Comparison of ENCODE assay signal across 20 cellular contexts in genomic region chr3:140597364-140597763, GRCh38.
A peak's percentile ranks its signal among the peaks of the same experiment; 100 is the strongest.
DNase-seq lines count a peak whose midpoint lies in the region; ATAC-seq, FAIRE-seq and TF ChIP-seq lines count a peak whose summit lies in the region.
"Had no signal": no experiment of that assay in that cellular context is flagged by ENCODE, and none has a peak within 500 bp of the region (broad histone marks: within the 10 kb centered on the region; RNA-seq: fewer than 3 reads in every experiment).

No MANE protein-coding gene starts in this region.

- H3K4me2 ChIP-seq in K562 (ENCODE audit: insufficient read depth, low read length) = no peak overlapping the region
- H3K4me2 ChIP-seq: A549; BLaER1 treated with 17β-estradiol and CSF1 and Interleukin-3, amounts not matched to agents 10 nM and 100 nM had no signal

- FAIRE-seq in K562 (lab: Jason Lieb, UNC) = no peak
- FAIRE-seq: A549, D721Med, GM12892 had no signal

- no peak overlapping the region for H3K9ac ChIP-seq in K562 (ENCODE audit: insufficient read depth in 1 of 2, low read depth in 2 of 2, low read length in 2 of 2)
- H3K9ac ChIP-seq: BLaER1 treated with 17β-estradiol and CSF1 and Interleukin-3, amounts not matched to agents 10 nM and 100 nM had no signal

- no peak overlapping the region for H2AFZ ChIP-seq in K562 (ENCODE audit: low read depth, low read length)

- BruUV-seq in K562 (replicated peaks; lab: Mats Ljungman, UMichigan) = no TSS peak

- CTCF ChIA-PET in K562 (lab: Yijun Ruan, JAX; ENCODE audit: low intra/inter-chr PET ratio) = no interaction called here

- no peak for TF ChIP-seq POLR2A in K562 (conservative IDR thresholded peaks at IDR 0.05)

- TF ChIP-seq RAD21 in K562 (CRISPR knock-in tag; conservative IDR thresholded peaks at IDR 0.05 in 1 of 2, IDR thresholded peaks at IDR 0.05 in 1 of 2) = no peak

- H3K27ac ChIP-seq in heart right ventricle (peak overlapping the region in 9 of 10 donors; percentile 45 to 84 (median 52)), right cardiac atrium (ENCODE audit: low read length) (peak overlapping the region; percentile 88), K562 (ENCODE audit: extremely low read depth, low read depth, low read length) (no peak overlapping the region), foreskin keratinocyte (no peak overlapping the region)
- H3K27ac ChIP-seq: A549; BLaER1 treated with 17β-estradiol and CSF1 and Interleukin-3, amounts not matched to agents 10 nM and 100 nM had no signal

- H4K20me1 ChIP-seq in K562 (replicated peaks; ENCODE audit: control insufficient read depth, insufficient read depth, low read length) = no peaks in the 10 kb centered on the region
- H4K20me1 ChIP-seq: BLaER1 treated with 17β-estradiol and CSF1 and Interleukin-3, amounts not matched to agents 10 nM and 100 nM had no signal

- H3K4me3 ChIP-seq in heart right ventricle = no peak overlapping the region
- no peak overlapping the region for H3K4me3 ChIP-seq in right cardiac atrium (ENCODE audit: low read length)
- no peak overlapping the region for H3K4me3 ChIP-seq in K562
- H3K4me3 ChIP-seq: A549; BLaER1 treated with 17β-estradiol and CSF1 and Interleukin-3, amounts not matched to agents 10 nM and 100 nM had no signal

- H3K36me3 ChIP-seq in heart right ventricle = no peaks in the 10 kb centered on the region
- no peaks in the 10 kb centered on the region for H3K36me3 ChIP-seq in K562 (ENCODE audit: control insufficient read depth, insufficient read depth, low read length)
- H3K36me3 ChIP-seq: BE2C; BLaER1 treated with 17β-estradiol and CSF1 and Interleukin-3, amounts not matched to agents 10 nM and 100 nM had no signal

- no peaks in the 10 kb centered on the region for H3K27me3 ChIP-seq in heart right ventricle
- no peaks in the 10 kb centered on the region for H3K27me3 ChIP-seq in right cardiac atrium (ENCODE audit: control insufficient read depth, insufficient read depth)
- no peaks in the 10 kb centered on the region for H3K27me3 ChIP-seq in K562 (ENCODE audit: control insufficient read depth in 2 of 2, insufficient read depth in 2 of 2, low read length in 2 of 2)
- no peaks in the 10 kb centered on the region for H3K27me3 ChIP-seq in foreskin keratinocyte
- H3K27me3 ChIP-seq: BLaER1 treated with 17β-estradiol and CSF1 and Interleukin-3, amounts not matched to agents 10 nM and 100 nM had no signal

- TF ChIP-seq CTCF in heart right ventricle (IDR thresholded peaks at IDR 0.05) (no peak), K562 (IDR thresholded peaks at IDR 0.05 in 2 of 3, conservative IDR thresholded peaks at IDR 0.05 in 1 of 3; ENCODE audit: insufficient read depth in 2 of 3, low read depth in 1 of 3, low read length in 3 of 3) (no peak), foreskin keratinocyte (conservative IDR thresholded peaks at IDR 0.05) (no peak)

- no peak for TF ChIP-seq EP300 in K562 (IDR thresholded peaks at IDR 0.05; ENCODE audit: low read length)

- intact Hi-C loops in heart right ventricle (cut with DNase I) = loop anchor here in 1 of 10 donors (5.0 to 10.0 kb wide), 2 partner anchors 93 to 125 kb away; no protein-coding TSS in a partner anchor
- intact Hi-C loops in Right ventricle myocardium superior (cut with DNase I) = no loop called here
- intact Hi-C loops in right cardiac atrium (cut with DNase I) = no loop called here
- intact Hi-C loops in cardiac septum (cut with DNase I) = no loop called here
- intact Hi-C loops in K562 (cut with micrococcal nuclease) = no loop called here

- POLR2A ChIA-PET in K562 (lab: Yijun Ruan, JAX) = interaction anchor here (0.7 to 1.2 kb wide), 2 partner anchors 16 to 26 kb away, joined by 3 read pairs; no protein-coding TSS in a partner anchor

- peaks cover 3% of the 10 kb centered on the region for H3K9me1 ChIP-seq in K562 (ENCODE audit: control insufficient read depth, insufficient read depth, low read length)

- peaks cover 5 to 40% (median 25%) of the 10 kb centered on the region in 9 donors for H3K4me1 ChIP-seq in heart right ventricle
- peaks cover 6% of the 10 kb centered on the region for H3K4me1 ChIP-seq in right cardiac atrium (ENCODE audit: control insufficient read depth, insufficient read depth, low read length)
- peaks cover 0 to 2% of the 10 kb centered on the region in 2 experiments; a peak in 1 of 5 replicates for H3K4me1 ChIP-seq in K562 (replicated peaks in 1 of 2; ENCODE audit: control insufficient read depth in 2 of 2, insufficient read depth in 2 of 2, low read length in 2 of 2)
- H3K4me1 ChIP-seq in foreskin keratinocyte = peaks cover 14% of the 10 kb centered on the region
- H3K4me1 ChIP-seq: A549; BE2C; BLaER1 treated with 17β-estradiol and CSF1 and Interleukin-3, amounts not matched to agents 10 nM and 100 nM had no signal

- H3K9me3 ChIP-seq in heart right ventricle (no peaks in the 10 kb centered on the region), right cardiac atrium (ENCODE audit: control insufficient read depth, low read length) (no peaks in the 10 kb centered on the region), K562 (replicated peaks; ENCODE audit: control insufficient read depth, insufficient read depth, low read depth, low read length) (no peaks in the 10 kb centered on the region)
- H3K9me3 ChIP-seq: A549; BE2C; BLaER1 treated with 17β-estradiol and CSF1 and Interleukin-3, amounts not matched to agents 10 nM and 100 nM had no signal

- in situ Hi-C loops in K562 (cut with MboI) = no loop called here

- no peak for ATAC-seq in heart right ventricle
- no peak for ATAC-seq in Right ventricle myocardium superior (ENCODE audit: poor library complexity)
- no peak for ATAC-seq in right cardiac atrium
- ATAC-seq in K562 = no peak
- ATAC-seq in foreskin keratinocyte = no peak
- ATAC-seq: A549, HCT116 had no signal

- DNase-seq in heart right ventricle (no peak), Right ventricle myocardium superior (no peak), right cardiac atrium (no peak), cardiac septum (ENCODE audit: low spot score) (no peak), K562 (ENCODE audit: extremely low read depth in 1 of 4, low spot score in 3 of 4) (no peak), EL (no peak), foreskin keratinocyte (no peak)
- DNase-seq: 8988T; ACHN; AML-193; BE2C; CD4-positive, alpha-beta T cell; CD8-positive, alpha-beta memory T cell; DMS 273 treated with DMSO at 0.1 percent for 48 hours; H9 had no signal

- no peaks in the 10 kb centered on the region for H3K79me2 ChIP-seq in K562 (ENCODE audit: control insufficient read depth, insufficient read depth, low read length)

- 89% methylated on average over 3 of the region's 3 CpGs for WGBS in heart right ventricle, 2 donors
- 81% methylated on average over 3 of the region's 3 CpGs for WGBS in right cardiac atrium
- 2% methylated on average over 3 of the region's 3 CpGs for whole genome bisulfite sequencing in K562 (ENCODE audit: insufficient coverage, low coverage, missing lambda C conversion rate)

TF ChIP-seq in K562, 482 proteins besides CTCF, POLR2A, EP300 and RAD21 (continues in another document):
- 0 out of 4 replicates have a peak, but pooled peaks have one; percentile 38 to 45 for TF ChIP-seq KDM1A (IDR thresholded peaks at IDR 0.05)
- peak; percentile 78 for TF ChIP-seq ZFP36 (IDR thresholded peaks at IDR 0.05; ENCODE audit: low read depth, low read length, partially characterized antibody)
- peak; percentile 86 for TF ChIP-seq RBM25 (IDR thresholded peaks at IDR 0.05; ENCODE audit: low read depth, low read length, severe bottlenecking)
- TF ChIP-seq MYNN (IDR thresholded peaks at IDR 0.05) = no peak
- TF ChIP-seq MYNN (CRISPR knock-in tag; IDR thresholded peaks at IDR 0.05) = no peak
- 0 out of 2 replicates have a peak, but pooled peaks have one; percentile 51 for TF ChIP-seq BCOR (IDR thresholded peaks at IDR 0.05)

Comparison
In these comparisons a context has a peak if more than half of its experiments do, and no peak if none do; other contexts are left out.
1. H3K27ac ChIP-seq: peak in heart right ventricle (9 of 10) and right cardiac atrium (single experiment); none in K562 (single experiment) and foreskin keratinocyte (single experiment).